ENCODE assay signal across 23 cellular contexts in genomic region chr6:170448745-170449144, GRCh38.
"Had no signal": no experiment of that assay in that cellular context is flagged by ENCODE, and none has a peak within 500 bp of the region (broad histone marks: within the 10 kb centered on the region; RNA-seq: fewer than 3 reads in every experiment).

No MANE protein-coding gene starts in this region.

- H3K9me3 ChIP-seq: mucosa of descending colon, pancreas, SK-N-SH, tibial artery had no signal

- H3K27ac ChIP-seq: pancreas, tibial artery, VCaP had no signal

- ATAC-seq: activated CD8-positive, alpha-beta T cell treated with anti-CD3 and anti-CD28 coated beads for 36 hours; activated T-cell treated with anti-CD3 and anti-CD28 coated beads, Interleukin-2, amount 50 U/mL, for 4 hours; esophagus mucosa; mucosa of descending colon; pancreas; right cardiac atrium had no signal

- H3K4me1 ChIP-seq: pancreas, tibial artery had no signal

- H3K36me3 ChIP-seq: pancreas, tibial artery had no signal

- H3K4me1 Mint-ChIP-seq: activated CD4-positive, alpha-beta T cell treated with anti-CD3 and anti-CD28 coated beads, Interleukin-2, amount 10 ng/mL, durations not matched to agents 7 days and 5 days; activated naive CD4-positive, alpha-beta T cell treated with anti-CD3 and anti-CD28 coated beads, Interleukin-2, amount 10 ng/mL, durations not matched to agents 7 days and 5 days had no signal

- H3K27me3 Mint-ChIP-seq: activated CD4-positive, alpha-beta T cell treated with anti-CD3 and anti-CD28 coated beads, Interleukin-2, amount 10 ng/mL, durations not matched to agents 7 days and 5 days; activated CD8-positive, alpha-beta T cell treated with anti-CD3 and anti-CD28 coated beads for 36 hours had no signal

- H3K9me3 Mint-ChIP-seq: activated CD8-positive, alpha-beta T cell treated with anti-CD3 and anti-CD28 coated beads for 36 hours; activated naive CD4-positive, alpha-beta T cell treated with anti-CD3 and anti-CD28 coated beads, Interleukin-2, amount 10 ng/mL, durations not matched to agents 7 days and 5 days; activated T-cell treated with anti-CD3 and anti-CD28 coated beads, Interleukin-2, amount 50 U/mL, for 4 hours; activated T-helper 2 cell treated with anti-CD3 and anti-CD28 coated beads, Interferon-gamma antibody, Interleukin-2, Interleukin-4, amounts not matched to agents 10 μg/mL and 5 μg/mL and 100 μg/mL, durations not matched to agents 14 hours and 24 hours and 36 hours; neural crest cell had no signal

- H3K27me3 ChIP-seq: pancreas, tibial artery had no signal

- H3K36me3 Mint-ChIP-seq: activated naive CD4-positive, alpha-beta T cell treated with anti-CD3 and anti-CD28 coated beads, Interleukin-2, amount 10 ng/mL, durations not matched to agents 7 days and 5 days; memory B cell; naive B cell had no signal

- H3K27ac Mint-ChIP-seq: activated CD4-positive, alpha-beta T cell treated with anti-CD3 and anti-CD28 coated beads, Interleukin-2, amount 10 ng/mL, durations not matched to agents 7 days and 5 days; activated CD8-positive, alpha-beta T cell treated with anti-CD3 and anti-CD28 coated beads for 36 hours; activated naive CD4-positive, alpha-beta T cell treated with anti-CD3 and anti-CD28 coated beads, Interleukin-2, amount 10 ng/mL, durations not matched to agents 7 days and 5 days; activated T-helper 2 cell treated with anti-CD3 and anti-CD28 coated beads, Interferon-gamma antibody, Interleukin-2, Interleukin-4, amounts not matched to agents 10 μg/mL and 5 μg/mL and 100 μg/mL, durations not matched to agents 14 hours and 24 hours and 36 hours; memory B cell; naive B cell; stimulated activated naive CD8-positive, alpha-beta T cell treated with anti-CD3 and anti-CD28 coated beads, Interleukin-15, Interleukin-2, amounts not matched to agents 100 ng/mL and 50 ng/mL, for 24 hours had no signal

- H3K4me3 Mint-ChIP-seq: activated CD4-positive, alpha-beta T cell treated with anti-CD3 and anti-CD28 coated beads, Interleukin-2, amount 10 ng/mL, durations not matched to agents 7 days and 5 days; activated CD8-positive, alpha-beta T cell treated with anti-CD3 and anti-CD28 coated beads for 36 hours; activated naive CD4-positive, alpha-beta T cell treated with anti-CD3 and anti-CD28 coated beads, Interleukin-2, amount 10 ng/mL, durations not matched to agents 7 days and 5 days; activated T-cell treated with anti-CD3 and anti-CD28 coated beads, Interleukin-2, amount 50 U/mL, for 4 hours; memory B cell; naive B cell; neural crest cell; stimulated activated naive CD8-positive, alpha-beta T cell treated with anti-CD3 and anti-CD28 coated beads, Interleukin-15, Interleukin-2, amounts not matched to agents 100 ng/mL and 50 ng/mL, for 24 hours had no signal

- DNase-seq: activated CD4-positive, alpha-beta T cell treated with anti-CD3 and anti-CD28 coated beads, Interleukin-2, amount 10 ng/mL, durations not matched to agents 7 days and 5 days; activated CD4-positive, CD25-positive, alpha-beta regulatory T cell treated with anti-CD3 and anti-CD28 coated beads, Interleukin-2, amount 50 U/mL, for 72 hours; activated CD8-positive, alpha-beta T cell treated with anti-CD3 and anti-CD28 coated beads for 36 hours; activated naive CD4-positive, alpha-beta T cell treated with anti-CD3 and anti-CD28 coated beads, Interleukin-2, amount 10 ng/mL, durations not matched to agents 7 days and 5 days; activated T-cell treated with anti-CD3 and anti-CD28 coated beads, Interleukin-2, amount 50 U/mL, for 4 hours; amygdala; dermis blood vessel endothelial cell; effector memory CD4-positive, alpha-beta T cell; mucosa of descending colon; naive B cell; pancreas; right cardiac atrium; SK-N-SH; stimulated activated CD4-positive, alpha-beta T cell treated with anti-CD3 and anti-CD28 coated beads, Interleukin-12 subunit alpha, Interleukin-12 subunit beta, amount 100 ng/mL, for 4 hours; stimulated activated CD4-positive, alpha-beta T cell treated with anti-CD3 and anti-CD28 coated beads, Interleukin-4, amount 100 ng/mL, for 4 hours; substantia nigra; tibial artery had no signal

- H3K4me3 ChIP-seq: mucosa of descending colon, pancreas, tibial artery had no signal
